In the genomic region with DNA sequence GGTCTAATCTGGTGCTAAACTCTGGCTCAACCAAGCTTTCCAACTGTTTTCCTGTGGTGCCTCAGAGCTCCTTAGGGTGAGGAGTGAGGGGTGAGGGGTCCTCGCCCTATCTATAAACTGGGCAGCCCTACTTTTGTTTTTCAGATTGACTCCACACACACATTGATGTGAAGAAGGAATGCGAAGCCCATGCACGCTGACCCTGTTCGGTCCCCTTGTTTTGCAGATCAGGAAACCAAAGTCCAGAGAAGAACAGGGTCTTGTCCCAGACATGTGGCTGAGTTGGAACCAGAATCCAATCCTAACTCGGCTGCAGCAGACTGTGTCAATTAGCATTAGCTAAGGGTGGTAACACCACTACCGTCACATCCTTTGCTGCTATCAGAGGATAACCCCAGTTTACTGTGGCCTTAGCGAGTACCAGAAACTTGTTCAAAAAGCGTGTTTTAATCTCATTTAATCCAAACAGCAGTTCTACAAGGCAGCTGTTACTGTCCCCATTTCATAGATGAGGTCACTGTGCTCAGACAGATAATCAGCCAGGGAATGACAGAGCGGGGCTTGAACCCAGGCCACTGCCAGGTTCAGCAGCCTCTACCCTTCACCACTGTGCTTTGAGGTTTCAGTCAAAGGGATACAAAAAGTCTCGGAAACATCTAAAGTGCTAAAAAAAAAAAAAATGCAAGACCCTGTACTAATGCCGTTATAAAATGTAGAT, we compare ENCODE assay signal across 27 cellular contexts.
"Had no signal": no experiment of that assay in that cellular context is flagged by ENCODE, and none has a peak within 500 bp of the region (broad histone marks: within the 10 kb centered on the region; RNA-seq: fewer than 3 reads in every experiment).

No MANE protein-coding gene starts in this region.

- ATAC-seq: heart right ventricle; left ventricle myocardium superior; naive thymus-derived CD4-positive, alpha-beta T cell; sciatic nerve; stimulated activated naive CD8-positive, alpha-beta T cell treated with anti-CD3 and anti-CD28 coated beads, Interleukin-15, amount 100 ng/mL, for 72 hours; upper lobe of right lung had no signal

- H3K4me3 Mint-ChIP-seq: memory B cell; naive thymus-derived CD4-positive, alpha-beta T cell; nephron; stimulated activated naive CD8-positive, alpha-beta T cell treated with anti-CD3 and anti-CD28 coated beads, Interleukin-15, amount 100 ng/mL, for 72 hours had no signal

- DNase-seq: dermis blood vessel endothelial cell; effector memory CD4-positive, alpha-beta T cell; erythroblast; esophagus squamous epithelium; foreskin melanocyte; glutamatergic neuron; heart right ventricle; hippocampal formation; kidney glomerular epithelial cell; left ventricle myocardium superior; midbrain; naive thymus-derived CD4-positive, alpha-beta T cell; occipital lobe; ovary; posterior cingulate gyrus; stimulated activated CD4-positive, alpha-beta T cell treated with anti-CD3 and anti-CD28 coated beads, Interleukin-12 subunit alpha, Interleukin-12 subunit beta, amount 100 ng/mL, for 4 hours; stimulated activated CD4-positive, alpha-beta T cell treated with anti-CD3 and anti-CD28 coated beads, Interleukin-1b, Interleukin-23, amount 100 ng/mL, for 48 hours; stimulated activated CD4-positive, alpha-beta T cell treated with anti-CD3 and anti-CD28 coated beads, Interleukin-4, amount 100 ng/mL, for 1 hour; stimulated activated CD8-positive, alpha-beta memory T cell treated with anti-CD3 and anti-CD28 coated beads, Interleukin-4, amount 100 ng/mL, for 48 hours; stimulated activated naive CD4-positive, alpha-beta T cell; stimulated activated naive CD8-positive, alpha-beta T cell treated with anti-CD3 and anti-CD28 coated beads, Interleukin-15, amount 100 ng/mL, for 72 hours; transverse colon; upper lobe of right lung; uterus had no signal

- H3K36me3 Mint-ChIP-seq: memory B cell; naive thymus-derived CD4-positive, alpha-beta T cell had no signal

- H3K4me1 Mint-ChIP-seq: memory B cell; naive thymus-derived CD4-positive, alpha-beta T cell; stimulated activated naive CD8-positive, alpha-beta T cell treated with anti-CD3 and anti-CD28 coated beads, Interleukin-15, amount 100 ng/mL, for 72 hours had no signal

- H3K9me3 Mint-ChIP-seq: memory B cell; nephron; stimulated activated naive CD8-positive, alpha-beta T cell treated with anti-CD3 and anti-CD28 coated beads, Interleukin-15, amount 100 ng/mL, for 72 hours had no signal

- H3K27ac Mint-ChIP-seq: memory B cell; naive thymus-derived CD4-positive, alpha-beta T cell; nephron; stimulated activated naive CD8-positive, alpha-beta T cell treated with anti-CD3 and anti-CD28 coated beads, Interleukin-15, amount 100 ng/mL, for 72 hours had no signal
